Comparison of ENCODE assay signal across 1 cellular context in the genomic region with DNA sequence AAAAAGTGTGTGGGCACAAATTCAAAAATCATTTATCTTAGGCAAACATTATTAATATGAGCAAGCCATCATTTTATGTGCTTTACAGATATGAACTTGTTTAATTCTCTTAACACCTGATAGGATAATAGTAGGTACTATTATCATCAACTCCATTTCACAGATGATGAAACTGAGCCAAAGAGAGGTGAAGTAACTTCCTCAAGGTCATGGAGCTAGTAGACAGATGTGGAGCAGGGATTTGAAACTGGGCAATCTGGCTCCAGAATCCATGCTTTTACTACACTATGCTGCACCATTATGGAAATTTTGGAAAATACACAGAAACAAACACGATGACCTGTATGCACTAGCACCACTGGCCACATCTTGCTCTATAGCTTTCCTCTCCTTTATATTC.
TF ChIP-seq lines count a peak whose summit lies in the region.

No MANE protein-coding gene starts in this region.

TF ChIP-seq in neural cell, 6 proteins besides CTCF, POLR2A, EP300 and RAD21 (continued from another document):
- TF ChIP-seq, protein P1, sequence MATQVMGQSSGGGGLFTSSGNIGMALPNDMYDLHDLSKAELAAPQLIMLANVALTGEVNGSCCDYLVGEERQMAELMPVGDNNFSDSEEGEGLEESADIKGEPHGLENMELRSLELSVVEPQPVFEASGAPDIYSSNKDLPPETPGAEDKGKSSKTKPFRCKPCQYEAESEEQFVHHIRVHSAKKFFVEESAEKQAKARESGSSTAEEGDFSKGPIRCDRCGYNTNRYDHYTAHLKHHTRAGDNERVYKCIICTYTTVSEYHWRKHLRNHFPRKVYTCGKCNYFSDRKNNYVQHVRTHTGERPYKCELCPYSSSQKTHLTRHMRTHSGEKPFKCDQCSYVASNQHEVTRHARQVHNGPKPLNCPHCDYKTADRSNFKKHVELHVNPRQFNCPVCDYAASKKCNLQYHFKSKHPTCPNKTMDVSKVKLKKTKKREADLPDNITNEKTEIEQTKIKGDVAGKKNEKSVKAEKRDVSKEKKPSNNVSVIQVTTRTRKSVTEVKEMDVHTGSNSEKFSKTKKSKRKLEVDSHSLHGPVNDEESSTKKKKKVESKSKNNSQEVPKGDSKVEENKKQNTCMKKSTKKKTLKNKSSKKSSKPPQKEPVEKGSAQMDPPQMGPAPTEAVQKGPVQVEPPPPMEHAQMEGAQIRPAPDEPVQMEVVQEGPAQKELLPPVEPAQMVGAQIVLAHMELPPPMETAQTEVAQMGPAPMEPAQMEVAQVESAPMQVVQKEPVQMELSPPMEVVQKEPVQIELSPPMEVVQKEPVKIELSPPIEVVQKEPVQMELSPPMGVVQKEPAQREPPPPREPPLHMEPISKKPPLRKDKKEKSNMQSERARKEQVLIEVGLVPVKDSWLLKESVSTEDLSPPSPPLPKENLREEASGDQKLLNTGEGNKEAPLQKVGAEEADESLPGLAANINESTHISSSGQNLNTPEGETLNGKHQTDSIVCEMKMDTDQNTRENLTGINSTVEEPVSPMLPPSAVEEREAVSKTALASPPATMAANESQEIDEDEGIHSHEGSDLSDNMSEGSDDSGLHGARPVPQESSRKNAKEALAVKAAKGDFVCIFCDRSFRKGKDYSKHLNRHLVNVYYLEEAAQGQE (IDR thresholded peaks at IDR 0.05; ENCODE audit: borderline replicate concordance): no peak
- no peak for TF ChIP-seq MXI1 (conservative IDR thresholded peaks at IDR 0.05; ENCODE audit: poor library complexity, severe bottlenecking)
- no peak for TF ChIP-seq TAF1 (IDR thresholded peaks at IDR 0.05; ENCODE audit: low read depth)
